In the genomic region with DNA sequence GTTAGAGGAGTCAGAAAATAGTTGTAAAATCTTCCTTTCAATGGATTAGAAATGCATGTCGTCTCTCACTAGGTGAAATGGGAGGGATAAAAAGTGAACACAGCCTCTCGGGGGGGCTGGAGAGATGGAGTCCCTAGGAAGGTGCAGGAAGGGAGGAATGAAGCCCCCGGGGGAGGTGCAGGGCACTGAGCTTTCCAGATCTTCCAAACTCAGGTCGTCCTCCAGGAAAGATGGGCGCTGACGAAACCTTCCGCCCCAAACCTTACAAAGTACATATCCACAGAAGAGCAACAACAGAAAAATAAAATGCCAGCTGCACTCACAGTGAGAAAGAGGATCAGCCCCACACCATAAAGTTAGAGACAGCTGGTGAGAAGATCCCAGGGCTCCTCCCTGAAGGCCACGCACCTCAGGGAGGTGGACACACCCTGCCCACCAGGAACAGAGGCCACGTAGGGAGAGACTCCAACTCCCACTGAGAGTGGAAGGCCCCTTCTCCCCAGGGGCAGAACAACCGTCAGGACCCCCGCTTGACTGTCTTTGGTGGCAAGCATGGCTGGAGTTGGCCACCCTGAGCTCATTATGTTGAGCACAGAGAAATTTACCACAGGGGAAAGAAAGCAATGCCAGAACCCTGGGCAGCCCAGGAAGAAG, we compare ENCODE assay signal across 14 cellular contexts.
A peak's percentile ranks its signal among the peaks of the same experiment; 100 is the strongest.
DNase-seq lines count a peak whose midpoint lies in the region; ATAC-seq and TF ChIP-seq lines count a peak whose summit lies in the region.
"Had no signal": no experiment of that assay in that cellular context is flagged by ENCODE, and none has a peak within 500 bp of the region (broad histone marks: within the 10 kb centered on the region; RNA-seq: fewer than 3 reads in every experiment).

No MANE protein-coding gene starts in this region.

- TF ChIP-seq CTCF in HCT116 (IDR thresholded peaks at IDR 0.05 in 2 of 3, conservative IDR thresholded peaks at IDR 0.05 in 1 of 3; ENCODE audit: borderline replicate concordance in 1 of 3, insufficient read depth in 1 of 3, low read depth in 2 of 3, low read length in 2 of 3): no peak
- TF ChIP-seq CTCF in neural crest cell (conservative IDR thresholded peaks at IDR 0.05): no peak
- no peak for TF ChIP-seq CTCF in tibial nerve (IDR thresholded peaks at IDR 0.05)

- H2AFZ ChIP-seq in HCT116 (ENCODE audit: low read depth, low read length, poor library complexity, severe bottlenecking): no peak overlapping the region
- H2AFZ ChIP-seq: GM23338 had no signal

- 88 to 89% methylated on average over 11 of the region's 11 CpGs for WGBS in tibial nerve, 2 donors

- H3K27me3 ChIP-seq in HCT116 (ENCODE audit: insufficient read depth, low read length): no peaks in the 10 kb centered on the region
- no peaks in the 10 kb centered on the region for H3K27me3 ChIP-seq in tibial nerve
- H3K27me3 ChIP-seq: suprapubic skin had no signal

- no peak for TF ChIP-seq EP300 in tibial nerve (IDR thresholded peaks at IDR 0.05)

- no peak overlapping the region for H3K9ac ChIP-seq in HCT116 (ENCODE audit: low read length)

- no peaks in the 10 kb centered on the region for H3K36me3 ChIP-seq in HCT116 (ENCODE audit: control insufficient read depth in 1 of 2, insufficient read depth in 2 of 2, low read length in 2 of 2)
- no peaks in the 10 kb centered on the region for H3K36me3 ChIP-seq in tibial nerve
- H3K36me3 ChIP-seq: suprapubic skin had no signal

- H3K4me3 ChIP-seq in HCT116 (replicated peaks in 1 of 2; ENCODE audit: low read depth in 1 of 2, low read length in 2 of 2): no peak overlapping the region
- no peak overlapping the region for H3K4me3 ChIP-seq in tibial nerve
- H3K4me3 ChIP-seq: GM23338, suprapubic skin had no signal

- H3K27ac Mint-ChIP-seq in T-helper 1 cell treated with Interleukin-12 subunit alpha and Interleukin-12 subunit beta and Interleukin-4 antibody, amounts not matched to agents 30 μg/mL and 1 μg/mL, for 36 hours: peak overlapping the region; percentile 62
- peak overlapping the region; percentile 85 for H3K27ac Mint-ChIP-seq in activated naive CD8-positive, alpha-beta T cell treated with anti-CD3 and anti-CD28 coated beads, Interleukin-2, amount 50 U/mL, for 24 hours
- H3K27ac Mint-ChIP-seq in neural crest cell (ENCODE audit: unreplicated experiment): peak overlapping the region; percentile 30
- H3K27ac Mint-ChIP-seq: CD4-positive, CD25-positive, alpha-beta regulatory T cell; GM23338 had no signal

- H3K27me3 Mint-ChIP-seq in T-helper 1 cell treated with Interleukin-12 subunit alpha and Interleukin-12 subunit beta and Interleukin-4 antibody, amounts not matched to agents 30 μg/mL and 1 μg/mL, for 36 hours (ENCODE audit: low read depth): no peaks in the 10 kb centered on the region
- no peaks in the 10 kb centered on the region for H3K27me3 Mint-ChIP-seq in activated naive CD8-positive, alpha-beta T cell treated with anti-CD3 and anti-CD28 coated beads, Interleukin-2, amount 50 U/mL, for 24 hours
- no peaks in the 10 kb centered on the region for H3K27me3 Mint-ChIP-seq in neural crest cell (ENCODE audit: low read depth)

- H3K4me1 Mint-ChIP-seq in T-helper 1 cell treated with Interleukin-12 subunit alpha and Interleukin-12 subunit beta and Interleukin-4 antibody, amounts not matched to agents 30 μg/mL and 1 μg/mL, for 36 hours (ENCODE audit: low read depth): peaks cover 47% of the 10 kb centered on the region
- peaks cover 53% of the 10 kb centered on the region for H3K4me1 Mint-ChIP-seq in activated naive CD8-positive, alpha-beta T cell treated with anti-CD3 and anti-CD28 coated beads, Interleukin-2, amount 50 U/mL, for 24 hours
- H3K4me1 Mint-ChIP-seq in neural crest cell: peaks cover 6% of the 10 kb centered on the region

- BruUV-seq in HCT116 (replicated peaks; lab: Mats Ljungman, UMichigan): no TSS peak

- peaks cover 10% of the 10 kb centered on the region for H3K36me3 Mint-ChIP-seq in T-helper 1 cell treated with Interleukin-12 subunit alpha and Interleukin-12 subunit beta and Interleukin-4 antibody, amounts not matched to agents 30 μg/mL and 1 μg/mL, for 36 hours (ENCODE audit: low read depth)
- peaks cover 17% of the 10 kb centered on the region for H3K36me3 Mint-ChIP-seq in activated naive CD8-positive, alpha-beta T cell treated with anti-CD3 and anti-CD28 coated beads, Interleukin-2, amount 50 U/mL, for 24 hours (ENCODE audit: low read depth)
- no peaks in the 10 kb centered on the region for H3K36me3 Mint-ChIP-seq in neural crest cell (ENCODE audit: low read depth)
- H3K36me3 Mint-ChIP-seq: CD4-positive, CD25-positive, alpha-beta regulatory T cell had no signal

- no peak for TF ChIP-seq RAD21 in HCT116 (IDR thresholded peaks at IDR 0.05; ENCODE audit: low read depth)

- H3K9me3 Mint-ChIP-seq in T-helper 1 cell treated with Interleukin-12 subunit alpha and Interleukin-12 subunit beta and Interleukin-4 antibody, amounts not matched to agents 30 μg/mL and 1 μg/mL, for 36 hours: peaks cover 19% of the 10 kb centered on the region
- H3K9me3 Mint-ChIP-seq in activated naive CD8-positive, alpha-beta T cell treated with anti-CD3 and anti-CD28 coated beads, Interleukin-2, amount 50 U/mL, for 24 hours: peaks cover 20% of the 10 kb centered on the region
- peaks cover 6% of the 10 kb centered on the region for H3K9me3 Mint-ChIP-seq in neural crest cell

- no peak for TF ChIP-seq POLR2A in HCT116 (IDR thresholded peaks at IDR 0.05; ENCODE audit: borderline replicate concordance, extremely low read depth, insufficient read depth, insufficient read length)
- TF ChIP-seq POLR2A in tibial nerve (IDR thresholded peaks at IDR 0.05): no peak

- CTCF ChIA-PET in HCT116 (lab: Charles Lee): no interaction called here
- CTCF ChIA-PET in HEK293T (lab: Yijun Ruan, JAX): no interaction called here

- DNase-seq in T-helper 1 cell (no peak), HCT116 (ENCODE audit: low read depth, low spot score) (no peak), neural crest cell (ENCODE audit: low read depth, low spot score) (no peak), HEK293T (ENCODE audit: extremely low spot score) (no peak), tibial nerve (ENCODE audit: low spot score in 2 of 2) (no peak)
- no peak for DNase-seq in activated naive CD8-positive, alpha-beta T cell treated with anti-CD3 and anti-CD28 coated beads, Interleukin-2, amount 50 U/mL, for 24 hours
- DNase-seq: activated CD4-positive, alpha-beta T cell treated with anti-CD3 and anti-CD28 coated beads, Interleukin-2, amount 50 U/mL, for 48 hours; CD4-positive, CD25-positive, alpha-beta regulatory T cell; DND-41; SHP77 had no signal

- RAD21 ChIA-PET in HCT116 (lab: Charles Lee; ENCODE audit: low non-redundant PET in 1 of 2, low total read pairs in 2 of 2, uncharacterized antibody in 2 of 2, unreplicated experiment in 2 of 2): no interaction called here

- POLR2A ChIA-PET in HCT116 (lab: Charles Lee): interaction anchor here (0.6 kb wide), 1 partner anchor 238 kb away, joined by 3 read pairs; no protein-coding TSS in a partner anchor
- POLR2A ChIA-PET in HEK293T (lab: Yijun Ruan, JAX): no interaction called here

- H3K79me2 ChIP-seq in HCT116 (ENCODE audit: insufficient read depth, low read length): no peaks in the 10 kb centered on the region

- H3K4me3 Mint-ChIP-seq in T-helper 1 cell treated with Interleukin-12 subunit alpha and Interleukin-12 subunit beta and Interleukin-4 antibody, amounts not matched to agents 30 μg/mL and 1 μg/mL, for 36 hours: no peak overlapping the region
- H3K4me3 Mint-ChIP-seq in activated naive CD8-positive, alpha-beta T cell treated with anti-CD3 and anti-CD28 coated beads, Interleukin-2, amount 50 U/mL, for 24 hours: no peak overlapping the region
- H3K4me3 Mint-ChIP-seq in neural crest cell: no peak overlapping the region
- H3K4me3 Mint-ChIP-seq: GM23338 had no signal

- no peaks in the 10 kb centered on the region for H3K9me3 ChIP-seq in HCT116 (ENCODE audit: control insufficient read depth in 1 of 2, insufficient read depth in 1 of 2, low read depth in 1 of 2, low read length in 2 of 2)
- H3K9me3 ChIP-seq in tibial nerve: no peaks in the 10 kb centered on the region
- H3K9me3 ChIP-seq: suprapubic skin had no signal

- intact Hi-C loops in HCT116 (cut with micrococcal nuclease): no loop called here

- H3K9me2 ChIP-seq in HCT116 (ENCODE audit: insufficient read depth): no peaks in the 10 kb centered on the region

- H3K4me1 ChIP-seq in HCT116 (ENCODE audit: control insufficient read depth in 1 of 2, insufficient read depth in 2 of 2, low read length in 2 of 2) (peaks cover 12 to 39% of the 10 kb centered on the region in 2 experiments), tibial nerve (peaks cover 0 to 15% (median 8%) of the 10 kb centered on the region in 4 donors)

- H4K20me1 ChIP-seq in HCT116 (ENCODE audit: insufficient read depth): no peaks in the 10 kb centered on the region

- peak overlapping the region; percentile 47; the same call in 1 of the 2 replicates for H3K4me2 ChIP-seq in HCT116 (ENCODE audit: low read length)
- H3K4me2 ChIP-seq: GM23338 had no signal

- ATAC-seq in HCT116: no peak
- ATAC-seq in activated naive CD8-positive, alpha-beta T cell treated with anti-CD3 and anti-CD28 coated beads, Interleukin-2, amount 50 U/mL, for 24 hours: no peak
- ATAC-seq in GM21381 (IDR thresholded peaks at IDR 0.05; ENCODE audit: unreplicated experiment): no peak
- ATAC-seq: GM23338 had no signal

- no peak overlapping the region for H3K27ac ChIP-seq in HCT116 (ENCODE audit: low read depth, low read length)
- H3K27ac ChIP-seq in tibial nerve: peak overlapping the region in 1 of 4 donors; percentile 67
- H3K27ac ChIP-seq: suprapubic skin had no signal

TF ChIP-seq in HEK293T, 16 proteins besides CTCF, POLR2A, EP300 and RAD21:
- TF ChIP-seq FOXK2 (IDR thresholded peaks at IDR 0.05) (no peak), ELF4 (IDR thresholded peaks at IDR 0.05) (no peak), CTBP1 (IDR thresholded peaks at IDR 0.05; ENCODE audit: borderline replicate concordance) (no peak), HDGF (IDR thresholded peaks at IDR 0.05; ENCODE audit: borderline replicate concordance) (no peak), FOXA1 (IDR thresholded peaks at IDR 0.05) (no peak), LEF1 (IDR thresholded peaks at IDR 0.05; ENCODE audit: borderline replicate concordance) (no peak), ZNF384 (IDR thresholded peaks at IDR 0.05) (no peak), ARNT (IDR thresholded peaks at IDR 0.05) (no peak), SUZ12 (IDR thresholded peaks at IDR 0.05) (no peak), BHLHE40 (IDR thresholded peaks at IDR 0.05; ENCODE audit: borderline replicate concordance) (no peak)
- TF ChIP-seq, protein P1, sequence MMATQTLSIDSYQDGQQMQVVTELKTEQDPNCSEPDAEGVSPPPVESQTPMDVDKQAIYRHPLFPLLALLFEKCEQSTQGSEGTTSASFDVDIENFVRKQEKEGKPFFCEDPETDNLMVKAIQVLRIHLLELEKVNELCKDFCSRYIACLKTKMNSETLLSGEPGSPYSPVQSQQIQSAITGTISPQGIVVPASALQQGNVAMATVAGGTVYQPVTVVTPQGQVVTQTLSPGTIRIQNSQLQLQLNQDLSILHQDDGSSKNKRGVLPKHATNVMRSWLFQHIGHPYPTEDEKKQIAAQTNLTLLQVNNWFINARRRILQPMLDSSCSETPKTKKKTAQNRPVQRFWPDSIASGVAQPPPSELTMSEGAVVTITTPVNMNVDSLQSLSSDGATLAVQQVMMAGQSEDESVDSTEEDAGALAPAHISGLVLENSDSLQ (IDR thresholded peaks at IDR 0.05): no peak
TF ChIP-seq in HEK293T: peak in this region for 0.

Comparison
In these comparisons a context has a peak if more than half of its experiments do, and no peak if none do; other contexts are left out.
1. H3K27ac Mint-ChIP-seq: peak in every context shown above with its lines; median percentile 85 in activated naive CD8-positive, alpha-beta T cell treated with anti-CD3 and anti-CD28 coated beads, Interleukin-2, amount 50 U/mL, for 24 hours; 62 in T-helper 1 cell treated with Interleukin-12 subunit alpha and Interleukin-12 subunit beta and Interleukin-4 antibody, amounts not matched to agents 30 μg/mL and 1 μg/mL, for 36 hours; 30 in neural crest cell.